26 cellular contexts compared by ENCODE assay signal in genomic region chr21:44398499-44398898, GRCh38. TPM values are rescaled to one million over a fixed set of nuclear protein-coding genes. Genes with fewer than 3 reads are reported as not detected.
DNase-seq lines count a peak whose midpoint lies in the region; ATAC-seq and TF ChIP-seq lines count a peak whose summit lies in the region.
"Had no signal": no experiment of that assay in that cellular context is flagged by ENCODE, and none has a peak within 500 bp of the region (broad histone marks: within the 10 kb centered on the region; RNA-seq: fewer than 3 reads in every experiment).

No MANE protein-coding gene starts in this region.

- peaks cover 4% of the 10 kb centered on the region for H3F3A ChIP-seq in SK-N-SH (replicated peaks; ENCODE audit: insufficient read depth)

- H3K4me2 ChIP-seq in SK-N-SH, result no peak overlapping the region
- H3K4me2 ChIP-seq in hepatocyte, result no peak overlapping the region

- no peaks in the 10 kb centered on the region for H3K4me1 ChIP-seq in SK-N-SH (ENCODE audit: control insufficient read depth in 1 of 2, insufficient read depth in 2 of 2, low read depth in 1 of 2, low read length in 1 of 2)
- H3K4me1 ChIP-seq in hepatocyte (ENCODE audit: insufficient read depth), result no peaks in the 10 kb centered on the region
- no peaks in the 10 kb centered on the region for H3K4me1 ChIP-seq in tibial artery

- H3K9ac ChIP-seq in SK-N-SH, result no peak overlapping the region

- H4K20me1 ChIP-seq in SK-N-SH (ENCODE audit: insufficient read depth) (no peaks in the 10 kb centered on the region), hepatocyte (ENCODE audit: insufficient read depth, poor library complexity, severe bottlenecking) (no peaks in the 10 kb centered on the region)

- H2AFZ ChIP-seq in SK-N-SH (ENCODE audit: low read depth) (no peak overlapping the region), hepatocyte (no peak overlapping the region)

- H3K4me3 ChIP-seq in SK-N-SH (ENCODE audit: low read depth in 2 of 2, low read length in 1 of 2), result no peak overlapping the region
- no peak overlapping the region for H3K4me3 ChIP-seq in H7 (ENCODE audit: insufficient read depth, low read depth, low read length)
- no peak overlapping the region for H3K4me3 ChIP-seq in hepatocyte
- no peak overlapping the region for H3K4me3 ChIP-seq in tibial artery
- H3K4me3 ChIP-seq: SK-N-MC had no signal

- H3K9me2 ChIP-seq in SK-N-SH (no peaks in the 10 kb centered on the region), hepatocyte (replicated peaks; ENCODE audit: insufficient read depth) (no peaks in the 10 kb centered on the region)

- intact Hi-C loops in tibial artery (cut with DNase I; ENCODE audit: low total_unique reads), result no loop called here

- H3K36me3 ChIP-seq in SK-N-SH (replicated peaks in 1 of 2; ENCODE audit: control insufficient read depth in 1 of 2, insufficient read depth in 2 of 2, low read length in 1 of 2), result no peaks in the 10 kb centered on the region
- H3K36me3 ChIP-seq in H7 (replicated peaks; ENCODE audit: control insufficient read depth, insufficient read depth, low read length), result no peaks in the 10 kb centered on the region
- H3K36me3 ChIP-seq in hepatocyte (replicated peaks; ENCODE audit: insufficient read depth, low read depth), result no peaks in the 10 kb centered on the region
- no peaks in the 10 kb centered on the region for H3K36me3 ChIP-seq in tibial artery

- no peak for TF ChIP-seq EP300 in SK-N-SH (IDR thresholded peaks at IDR 0.05; ENCODE audit: borderline replicate concordance in 1 of 2, low read depth in 1 of 2, low read length in 1 of 2)

- H3K9me3 ChIP-seq in SK-N-SH (no peaks in the 10 kb centered on the region), hepatocyte (ENCODE audit: low read depth) (no peaks in the 10 kb centered on the region), tibial artery (peaks cover 0 to 6% (median 4%) of the 10 kb centered on the region in 3 donors)

- H3K79me2 ChIP-seq in SK-N-SH (ENCODE audit: insufficient read depth), result no peaks in the 10 kb centered on the region
- H3K79me2 ChIP-seq in hepatocyte, result no peaks in the 10 kb centered on the region

- peaks cover 4% of the 10 kb centered on the region for H3K4me1 Mint-ChIP-seq in type B pancreatic cell (ENCODE audit: unreplicated experiment)
- H3K4me1 Mint-ChIP-seq: CD8-positive, alpha-beta memory T cell had no signal

- ATAC-seq in SK-N-SH treated with all-trans-retinoic acid at 6 μM for 48 hours (no peak), left lobe of liver (no peak)

- H3K27me3 ChIP-seq in SK-N-SH (ENCODE audit: insufficient read depth) (peaks cover 19% of the 10 kb centered on the region; the same call in 1 of the 2 replicates), H7 (ENCODE audit: control insufficient read depth, insufficient read depth, low read length) (no peaks in the 10 kb centered on the region), hepatocyte (no peaks in the 10 kb centered on the region), tibial artery (peaks cover 0 to 26% of the 10 kb centered on the region in 2 donors)

- H3K4me3 Mint-ChIP-seq in type B pancreatic cell, result no peak overlapping the region
- H3K4me3 Mint-ChIP-seq: CD8-positive, alpha-beta memory T cell had no signal

- POLR2A ChIA-PET in SK-N-SH (lab: Yijun Ruan, JAX), result no interaction called here

- no peak overlapping the region for H3K27ac Mint-ChIP-seq in type B pancreatic cell
- H3K27ac Mint-ChIP-seq: CD8-positive, alpha-beta memory T cell had no signal

- 55% methylated on average over 9 of the region's 9 CpGs for WGBS in SK-N-SH (ENCODE audit: low lambda C conversion rate)
- 89% methylated on average over 9 of the region's 9 CpGs for WGBS in hepatocyte (ENCODE audit: low lambda C conversion rate, missing lambda C conversion rate)

- DNase-seq in SK-N-SH (peak; percentile 14), H7 (peak; percentile 19), hepatocyte (ENCODE audit: low spot score) (peak; percentile 2), type B pancreatic cell (ENCODE audit: extremely low spot score, unreplicated experiment) (peak; percentile 31), left lobe of liver (ENCODE audit: low spot score) (no peak), SKM-1 (lab: John Stamatoyannopoulos, UW; ENCODE audit: unreplicated experiment) (no peak), tibial artery (no peak)
- DNase-seq: ACHN; AML-193; C1 segment of cervical spinal cord; Calu3; CD8-positive, alpha-beta memory T cell; DMS153; GOT3; KG1; NCI-H1092 treated with DMSO at 0.1 percent for 48 hours; NCI-H146; NCI-H2029; NCI-H345; NCI-H524 treated with DMSO at 0.1 percent for 48 hours; NCI-H82; Right ventricle myocardium superior had no signal

- H3K27ac ChIP-seq in SK-N-SH (ENCODE audit: low read depth in 2 of 2, low read length in 1 of 2) (no peak overlapping the region), hepatocyte (no peak overlapping the region), tibial artery (no peak overlapping the region)
- H3K27ac ChIP-seq: 22Rv1, SK-N-MC had no signal

- no peaks in the 10 kb centered on the region for H3K9me3 Mint-ChIP-seq in type B pancreatic cell
- H3K9me3 Mint-ChIP-seq: CD8-positive, alpha-beta memory T cell had no signal

- no peak for TF ChIP-seq RAD21 in SK-N-SH (IDR thresholded peaks at IDR 0.05; ENCODE audit: low read length)

- H3K27me3 Mint-ChIP-seq in type B pancreatic cell, result peaks cover 6% of the 10 kb centered on the region

- TF ChIP-seq CTCF in SK-N-SH (IDR thresholded peaks at IDR 0.05) (no peak), hepatocyte (IDR thresholded peaks at IDR 0.05; ENCODE audit: poor library complexity) (no peak), type B pancreatic cell (conservative IDR thresholded peaks at IDR 0.05) (no peak), tibial artery (IDR thresholded peaks at IDR 0.05) (no peak)

- no peaks in the 10 kb centered on the region for H3K36me3 Mint-ChIP-seq in type B pancreatic cell

- CTCF ChIA-PET in SK-N-SH (lab: Yijun Ruan, JAX), result no interaction called here

TF ChIP-seq in SK-N-SH, 30 proteins besides CTCF, POLR2A, EP300 and RAD21 (continues in another document):
- TF ChIP-seq IRF3 (IDR thresholded peaks at IDR 0.05; ENCODE audit: low read depth, low read length) (no peak), MEF2A (IDR thresholded peaks at IDR 0.05; ENCODE audit: borderline replicate concordance, low read depth) (no peak), NFIC (IDR thresholded peaks at IDR 0.05; ENCODE audit: borderline replicate concordance) (no peak), EZH2phosphoT487 (IDR thresholded peaks at IDR 0.05; ENCODE audit: borderline replicate concordance, low read depth) (no peak), RXRA (IDR thresholded peaks at IDR 0.05; ENCODE audit: borderline replicate concordance, low read depth) (no peak), POLR2AphosphoS5 (IDR thresholded peaks at IDR 0.05; ENCODE audit: low read depth, low read length) (no peak), FOXJ3 (CRISPR knock-in tag; IDR thresholded peaks at IDR 0.05) (no peak)

TF ChIP-seq in SK-N-SH treated with all-trans-retinoic acid at 6 μM for 48 hours, 23 proteins besides CTCF, POLR2A, EP300 and RAD21 (continues in another document):
- TF ChIP-seq BACH2 (CRISPR knock-in tag; IDR thresholded peaks at IDR 0.05; ENCODE audit: borderline replicate concordance), result no peak
- no peak for TF ChIP-seq CREB5 (CRISPR knock-in tag; IDR thresholded peaks at IDR 0.05; ENCODE audit: low read depth)
- TF ChIP-seq RARB (CRISPR knock-in tag; IDR thresholded peaks at IDR 0.05), result no peak
- no peak for TF ChIP-seq SNAI2 (CRISPR knock-in tag; IDR thresholded peaks at IDR 0.05)
- TF ChIP-seq ESRRG (CRISPR knock-in tag; IDR thresholded peaks at IDR 0.05), result no peak
- TF ChIP-seq ZNF565 (CRISPR knock-in tag; conservative IDR thresholded peaks at IDR 0.05; ENCODE audit: low read depth), result no peak
- no peak for TF ChIP-seq GLIS3 (CRISPR knock-in tag; IDR thresholded peaks at IDR 0.05)
- TF ChIP-seq ZFP3 (CRISPR knock-in tag; IDR thresholded peaks at IDR 0.05), result no peak
- TF ChIP-seq ZNF70 (CRISPR knock-in tag; IDR thresholded peaks at IDR 0.05), result no peak
- TF ChIP-seq OSR1 (CRISPR knock-in tag; IDR thresholded peaks at IDR 0.05), result no peak
- TF ChIP-seq TOX (CRISPR knock-in tag; IDR thresholded peaks at IDR 0.05; ENCODE audit: borderline replicate concordance), result no peak
- no peak for TF ChIP-seq ISL1 (CRISPR knock-in tag; IDR thresholded peaks at IDR 0.05)
- no peak for TF ChIP-seq ZFP30 (CRISPR knock-in tag; IDR thresholded peaks at IDR 0.05)

RNA-seq across cellular contexts. Expression of gene TRPM2, which starts 45.1 kb away (rescaled TPM):
- polyA plus RNA-seq in SK-N-SH (2012; rRNA removed) (not detected in 2 replicates), hepatocyte (0.25 TPM in 1 of 2 replicates, not detected in the other)
- not detected in 2 replicates for polyA plus RNA-seq in SK-N-SH (2012; cell fraction: cytosol; rRNA removed)
- 0.02 TPM in 1 of 2 replicates, not detected in the other for polyA plus RNA-seq in SK-N-SH (2012; cell fraction: nucleus; rRNA removed)
- total RNA-seq in H7 (2014; rRNA removed; shearing (Covaris generic)), result 0.42 and 0.48 TPM in 2 replicates
- total RNA-seq in hepatocyte (0.24 and 0.50 TPM in 2 replicates), type B pancreatic cell (ENCODE audit: low replicate concordance) (0.05 and 0.07 TPM in 2 replicates), left lobe of liver (1.4 TPM)
- total RNA-seq: Calu3 had no signal

RNA-seq across cellular contexts. Expression of gene LRRC3, which starts 56.8 kb away (rescaled TPM):
- polyA plus RNA-seq in SK-N-SH (2012; rRNA removed), result 1.9 and 2.3 TPM in 2 replicates
- polyA plus RNA-seq in SK-N-SH (2012; cell fraction: cytosol; rRNA removed), result 0.91 and 1.5 TPM in 2 replicates
- 1.5 and 1.9 TPM in 2 replicates for polyA plus RNA-seq in SK-N-SH (2012; cell fraction: nucleus; rRNA removed)
- 3.8 and 4.6 TPM in 2 replicates for total RNA-seq in H7 (2014; rRNA removed; shearing (Covaris generic))
- 7.3 and 7.8 TPM in 2 replicates for total RNA-seq in hepatocyte
- 5.6 and 7.2 TPM in 2 replicates for polyA plus RNA-seq in hepatocyte
- 6.4 and 8.7 TPM in 2 replicates for total RNA-seq in type B pancreatic cell (ENCODE audit: low replicate concordance)
- 22.0 TPM for total RNA-seq in left lobe of liver
- total RNA-seq: OCI-LY7 had no signal

RNA-seq across cellular contexts. Expression of gene CFAP410, which starts 59.3 kb away (rescaled TPM):
- 18.0 and 19.2 TPM in 2 replicates for polyA plus RNA-seq in SK-N-SH (2012; rRNA removed)
- polyA plus RNA-seq in SK-N-SH (2012; cell fraction: cytosol; rRNA removed), result 5.8 and 11.3 TPM in 2 replicates
- polyA plus RNA-seq in SK-N-SH (2012; cell fraction: nucleus; rRNA removed), result 61.8 and 97.0 TPM in 2 replicates
- 17.2 and 20.3 TPM in 2 replicates for total RNA-seq in H7 (2014; rRNA removed; shearing (Covaris generic))
- 17.1 and 20.3 TPM in 2 replicates for total RNA-seq in hepatocyte
- polyA plus RNA-seq in hepatocyte, result 33.6 and 40.4 TPM in 2 replicates
- total RNA-seq in type B pancreatic cell (ENCODE audit: low replicate concordance), result 15.1 and 23.1 TPM in 2 replicates
- total RNA-seq in left lobe of liver, result 13.9 TPM

Comparison
In these comparisons a context has a peak if more than half of its experiments do, and no peak if none do; other contexts are left out.
1. DNase-seq: peak in SK-N-SH (single experiment), H7 (single experiment), hepatocyte (single experiment) and type B pancreatic cell (single experiment); none in left lobe of liver (single experiment), SKM-1 (single experiment) and tibial artery (0 of 2).